In the genomic region with DNA sequence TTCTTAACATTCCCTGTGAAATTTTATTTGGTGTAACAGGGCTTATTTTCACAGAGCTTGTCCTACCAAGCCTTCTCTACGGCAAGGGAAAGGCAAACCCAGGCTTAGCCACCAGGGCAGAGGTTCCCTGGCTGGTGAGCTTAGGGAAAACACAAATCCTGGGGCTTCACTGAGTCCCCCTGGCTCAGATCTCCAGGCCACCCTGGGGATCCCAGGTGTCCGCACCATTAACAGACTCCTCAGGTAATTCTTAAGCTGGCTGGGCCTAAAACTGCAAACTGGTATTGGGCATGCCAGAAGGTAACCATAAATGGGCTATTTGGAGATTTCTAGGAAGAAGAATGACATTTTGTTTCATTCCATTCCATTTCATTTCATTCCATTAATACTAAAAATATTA, we compare ENCODE assay signal across 23 cellular contexts. TPM values are rescaled to one million over a fixed set of nuclear protein-coding genes. Genes with fewer than 3 reads are reported as not detected.
A peak's percentile ranks its signal among the peaks of the same experiment; 100 is the strongest.
DNase-seq lines count a peak whose midpoint lies in the region; ATAC-seq and TF ChIP-seq lines count a peak whose summit lies in the region.
"Had no signal": no experiment of that assay in that cellular context is flagged by ENCODE, and none has a peak within 500 bp of the region (broad histone marks: within the 10 kb centered on the region; RNA-seq: fewer than 3 reads in every experiment).

No MANE protein-coding gene starts in this region.

- H3K4me3 ChIP-seq in heart right ventricle, result no peak overlapping the region
- H3K4me3 ChIP-seq in left lung, result no peak overlapping the region
- H3K4me3 ChIP-seq in sigmoid colon, result no peak overlapping the region
- H3K4me3 ChIP-seq in upper lobe of right lung, result no peak overlapping the region
- H3K4me3 ChIP-seq in SJCRH30, result no peak overlapping the region
- H3K4me3 ChIP-seq: mucosa of descending colon, SK-N-MC had no signal

- ATAC-seq in heart right ventricle (no peak), left lung (no peak), upper lobe of right lung (no peak)

- H3K36me3 ChIP-seq in heart right ventricle, result no peaks in the 10 kb centered on the region
- no peaks in the 10 kb centered on the region for H3K36me3 ChIP-seq in left lung
- H3K36me3 ChIP-seq in sigmoid colon, result no peaks in the 10 kb centered on the region
- H3K36me3 ChIP-seq in upper lobe of right lung, result no peaks in the 10 kb centered on the region
- no peaks in the 10 kb centered on the region for H3K36me3 ChIP-seq in SJCRH30

- no peak for TF ChIP-seq POLR2A in sigmoid colon (IDR thresholded peaks at IDR 0.05)

- no peaks in the 10 kb centered on the region for H3K9me3 ChIP-seq in heart right ventricle
- H3K9me3 ChIP-seq in left lung, result no peaks in the 10 kb centered on the region
- H3K9me3 ChIP-seq in sigmoid colon, result no peaks in the 10 kb centered on the region
- H3K9me3 ChIP-seq in upper lobe of right lung, result no peaks in the 10 kb centered on the region
- H3K9me3 ChIP-seq in SJCRH30 (replicated peaks), result no peaks in the 10 kb centered on the region
- H3K9me3 ChIP-seq: mucosa of descending colon had no signal

- DNase-seq in heart right ventricle (no peak), cardiac septum (ENCODE audit: low spot score) (no peak), left lung (no peak), sigmoid colon (no peak), upper lobe of right lung (no peak), NCI-H2196 treated with DMSO at 0.1 percent for 48 hours (lab: John Stamatoyannopoulos, UW; ENCODE audit: unreplicated experiment) (no peak), GM10266 (ENCODE audit: extremely low spot score) (no peak), SJCRH30 (no peak)
- DNase-seq: activated CD4-positive, alpha-beta T cell treated with anti-CD3 and anti-CD28 coated beads for 4 hours; activated CD8-positive, alpha-beta memory T cell treated with anti-CD3 and anti-CD28 coated beads, Interleukin-2, amount 50 U/mL, for 4 hours; activated effector memory CD4-positive, alpha-beta T cell treated with anti-CD3 and anti-CD28 coated beads, Interleukin-2, amount 50 U/mL, for 16 hours; DMS153; foreskin fibroblast; GOT3; kidney glomerular epithelial cell; NCI-H1436 treated with DMSO at 0.1 percent for 48 hours; NCI-H2171 treated with DMSO at 0.1 percent for 48 hours; NCI-H774 had no signal

- 72 to 98% methylated on average over 2 of the region's 2 CpGs for WGBS in heart right ventricle, 2 donors
- WGBS in sigmoid colon, 2 donors, result 52 to 89% methylated on average over 2 of the region's 2 CpGs

- H3K4me1 ChIP-seq in heart right ventricle (peaks cover 4 to 63% (median 16%) of the 10 kb centered on the region in 9 donors), left lung (peaks cover 4 to 61% of the 10 kb centered on the region in 2 donors), sigmoid colon (peaks cover 0 to 62% (median 52%) of the 10 kb centered on the region in 4 donors), upper lobe of right lung (peaks cover 22% of the 10 kb centered on the region), SJCRH30 (no peaks in the 10 kb centered on the region)

- TF ChIP-seq CTCF in heart right ventricle (IDR thresholded peaks at IDR 0.05) (no peak), left lung (IDR thresholded peaks at IDR 0.05) (no peak), sigmoid colon (IDR thresholded peaks at IDR 0.05) (no peak), upper lobe of right lung (IDR thresholded peaks at IDR 0.05) (no peak), GM10266 (IDR thresholded peaks at IDR 0.05; ENCODE audit: control insufficient read depth, insufficient read depth, low read depth, missing control alignments) (no peak)

- intact Hi-C loops in heart right ventricle (cut with DNase I) (loop anchor here in 1 of 10 donors (5.0 kb wide), 1 partner anchor 1732 kb away; no protein-coding TSS in a partner anchor), cardiac septum (cut with DNase I) (no loop called here), left lung (cut with DNase I) (no loop called here), sigmoid colon (cut with DNase I) (loop anchor here (1.0 to 5.0 kb wide), 2 partner anchors 38 to 77 kb away; no protein-coding TSS in a partner anchor), upper lobe of right lung (cut with DNase I) (no loop called here)

- TF ChIP-seq EP300 in sigmoid colon (IDR thresholded peaks at IDR 0.05), result no peak

- H3K27ac ChIP-seq in heart right ventricle, result peak overlapping the region in 8 of 10 donors; percentile 22 to 83 (median 40)
- peak overlapping the region; percentile 37 to 83 for H3K27ac ChIP-seq in left lung
- peak overlapping the region; percentile 30 to 79 (median 70) for H3K27ac ChIP-seq in sigmoid colon
- peak overlapping the region; percentile 42 for H3K27ac ChIP-seq in upper lobe of right lung
- H3K27ac ChIP-seq in SJCRH30, result no peak overlapping the region
- H3K27ac ChIP-seq: C4-2B, parathyroid adenoma, SK-N-MC had no signal

- H3K27me3 ChIP-seq in heart right ventricle (no peaks in the 10 kb centered on the region), left lung (no peaks in the 10 kb centered on the region), sigmoid colon (no peaks in the 10 kb centered on the region), upper lobe of right lung (no peaks in the 10 kb centered on the region), SJCRH30 (no peaks in the 10 kb centered on the region)

RNA-seq across cellular contexts. Expression of a gene that starts 17.1 kb away (rescaled TPM):
- total RNA-seq in heart right ventricle (10 to 100 TPM in 2 of 10 donors, 1 to 10 TPM in 8; 3.2 to 35.1 (median 4.6) TPM), cardiac septum (6.2 TPM), left lung (100 to 1,000 TPM in 1 of 2 donors, 10 to 100 TPM in 1; 37.3 to 110 TPM), sigmoid colon (10 to 100 TPM; 10.2 to 17.2 (median 13.6) TPM), upper lobe of right lung (83.1 TPM)
- polyA plus RNA-seq in heart right ventricle (1 to 10 TPM; 2.7 to 5.2 TPM), sigmoid colon (10 to 100 TPM in 1 of 3 donors, 1 to 10 TPM in 2; 5.4 to 22.3 (median 8.6) TPM)
- not detected in 2 replicates for total RNA-seq in SJCRH30 (2014; rRNA removed; shearing (Covaris generic))
- total RNA-seq: MCF 10A had no signal
